Comparison of ENCODE assay signal across 25 cellular contexts in genomic region chr5:136584474-136584873, GRCh38.
"Had no signal": no experiment of that assay in that cellular context is flagged by ENCODE, and none has a peak within 500 bp of the region (broad histone marks: within the 10 kb centered on the region; RNA-seq: fewer than 3 reads in every experiment).

No MANE protein-coding gene starts in this region.

- ATAC-seq: psoas muscle; right cardiac atrium; right lobe of liver; stimulated activated effector memory CD8-positive, alpha-beta T cell treated with anti-CD3 and anti-CD28 coated beads, Interleukin-12 subunit alpha, Interleukin-12 subunit beta, amount 100 ng/mL, for 72 hours; stimulated activated naive B cell treated with anti-CD40 and anti-IgM and Interleukin-4, amounts not matched to agents 10 μg/mL and 1 μg/mL and 100 μg/mL, for 72 hours had no signal

- H3K36me3 ChIP-seq: neural progenitor cell, ovary, right lobe of liver, sigmoid colon, stomach, thoracic aorta, thyroid gland, tibial nerve, upper lobe of left lung, vagina had no signal

- H3K4me1 ChIP-seq: neural progenitor cell, parathyroid adenoma, psoas muscle, right lobe of liver, sigmoid colon, stomach, thyroid gland, tibial nerve, upper lobe of left lung, vagina had no signal

- H3K79me2 ChIP-seq: parathyroid adenoma had no signal

- H3K9ac ChIP-seq: neural progenitor cell, parathyroid adenoma had no signal

- H3K4me2 ChIP-seq: neural progenitor cell had no signal

- H3K9me3 ChIP-seq: ovary, psoas muscle, right lobe of liver, sigmoid colon, stomach, thoracic aorta, thyroid gland, tibial nerve, upper lobe of left lung, vagina had no signal

- FAIRE-seq: small intestine, urothelium cell line had no signal

- H3K4me3 ChIP-seq: neural progenitor cell, ovary, psoas muscle, right lobe of liver, sigmoid colon, stomach, thoracic aorta, thyroid gland, tibial nerve, upper lobe of left lung, vagina had no signal

- H3K27ac ChIP-seq: neural progenitor cell, ovary, parathyroid adenoma, psoas muscle, right lobe of liver, sigmoid colon, stomach, thoracic aorta, thyroid gland, tibial nerve, upper lobe of left lung, vagina had no signal

- DNase-seq: occipital lobe; ovary; posterior cingulate gyrus; psoas muscle; right cardiac atrium; right lobe of liver; sigmoid colon; small intestine; stimulated activated CD4-positive, alpha-beta T cell treated with anti-CD3 and anti-CD28 coated beads, Interleukin-15, amount 100 ng/mL, for 24 hours; stimulated activated CD4-positive, alpha-beta T cell treated with anti-CD3 and anti-CD28 coated beads, Interleukin-2, amount 100 ng/mL, for 24 hours; stimulated activated CD4-positive, alpha-beta T cell treated with anti-CD3 and anti-CD28 coated beads, Interleukin-2, amount 100 ng/mL, for 48 hours; stimulated activated CD4-positive, alpha-beta T cell treated with anti-CD3 and anti-CD28 coated beads, Interleukin-4, amount 100 ng/mL, for 24 hours; stimulated activated naive B cell treated with anti-CD40 and anti-IgM and Interleukin-4, amounts not matched to agents 10 μg/mL and 1 μg/mL and 100 μg/mL, for 72 hours; stimulated activated naive CD4-positive, alpha-beta T cell treated with Interleukin-2 at 50 U/mL for 16 hours; stomach; thyroid gland; trophoblast cell; upper lobe of left lung had no signal

- H2AFZ ChIP-seq: neural progenitor cell, parathyroid adenoma had no signal

- H3K27me3 ChIP-seq: neural progenitor cell, ovary, right lobe of liver, sigmoid colon, stomach, thyroid gland, tibial nerve, upper lobe of left lung, vagina had no signal
